In the genomic region with DNA sequence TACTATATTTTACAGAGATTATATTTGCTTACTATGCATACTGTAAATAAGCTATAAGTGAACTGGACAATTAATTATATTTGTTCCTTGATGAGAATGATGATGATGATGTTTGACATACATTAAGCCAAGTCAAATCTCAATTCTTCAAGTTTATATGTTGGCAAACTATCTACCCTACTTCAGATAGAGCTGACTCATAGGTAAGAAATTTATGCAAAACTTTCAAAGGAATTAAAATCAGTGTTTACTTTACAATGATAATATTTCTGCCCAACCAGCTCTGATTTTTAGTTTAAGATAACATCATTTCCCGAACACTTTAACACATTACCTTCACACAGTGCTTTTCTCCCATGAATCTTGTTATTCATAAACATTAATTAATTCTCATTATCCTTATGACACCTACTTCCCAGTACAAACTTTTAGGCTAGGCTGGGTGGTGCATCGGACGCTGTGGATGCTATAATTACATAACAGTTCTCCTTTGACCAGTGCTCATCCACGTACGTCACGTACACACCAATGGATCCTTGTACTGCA, we compare ENCODE assay signal across 20 cellular contexts. TPM values are rescaled to one million over a fixed set of nuclear protein-coding genes. Genes with fewer than 3 reads are reported as not detected.
DNase-seq lines count a peak whose midpoint lies in the region; ATAC-seq, FAIRE-seq and TF ChIP-seq lines count a peak whose summit lies in the region.
"Had no signal": no experiment of that assay in that cellular context is flagged by ENCODE, and none has a peak within 500 bp of the region (broad histone marks: within the 10 kb centered on the region; RNA-seq: fewer than 3 reads in every experiment).

No MANE protein-coding gene starts in this region.

- intact Hi-C loops in endothelial cell of umbilical vein (cut with micrococcal nuclease), result no loop called here

- H3K27me3 ChIP-seq in endothelial cell of umbilical vein (ENCODE audit: control insufficient read depth in 2 of 2, insufficient read depth in 2 of 2, low read length in 2 of 2), result no peaks in the 10 kb centered on the region

- H3K9ac ChIP-seq in endothelial cell of umbilical vein (replicated peaks; ENCODE audit: extremely low read depth, insufficient read depth, low read length), result no peak overlapping the region

- DNase-seq in EH (ENCODE audit: low read depth), result peak; percentile 24
- DNase-seq in HTR-8/SVneo (ENCODE audit: insufficient read length, low spot score), result no peak
- DNase-seq in NCI-H526 treated with DMSO at 0.1 percent for 48 hours (lab: John Stamatoyannopoulos, UW), result peak; percentile 26
- DNase-seq in endothelial cell of umbilical vein (ENCODE audit: low read depth, low spot score), result peak; percentile 42
- DNase-seq: AML-193; CD4-positive, alpha-beta memory T cell; DMS153; DMS79; HCEC 1CT; KBM-7 had no signal

- POLR2A ChIA-PET in endothelial cell of umbilical vein (lab: Charles Lee), result interaction anchor here (0.6 to 1.2 kb wide), 2 partner anchors 9 to 44 kb away, joined by 3 to 10 read pairs; no protein-coding TSS in a partner anchor

- H3K4me3 ChIP-seq in endothelial cell of umbilical vein (replicated peaks in 1 of 3; ENCODE audit: insufficient read depth in 1 of 3, low read depth in 1 of 3, low read length in 3 of 3), result no peak overlapping the region
- H3K4me3 ChIP-seq: A549, GM23338 had no signal

- H3K4me1 ChIP-seq in endothelial cell of umbilical vein (ENCODE audit: control insufficient read depth, extremely low read depth, insufficient read depth, low read length), result peaks cover 14% of the 10 kb centered on the region

- no peaks in the 10 kb centered on the region for H4K20me1 ChIP-seq in endothelial cell of umbilical vein (replicated peaks; ENCODE audit: control insufficient read depth, extremely low read depth, insufficient read depth, low read length)

- no peaks in the 10 kb centered on the region for H3K36me3 ChIP-seq in endothelial cell of umbilical vein (ENCODE audit: control insufficient read depth in 2 of 2, extremely low read depth in 1 of 2, insufficient read depth in 2 of 2, low read length in 2 of 2)

- ATAC-seq in GM18511 (IDR thresholded peaks at IDR 0.05; ENCODE audit: unreplicated experiment), result no peak
- ATAC-seq in GM18867 (IDR thresholded peaks at IDR 0.05; ENCODE audit: unreplicated experiment), result no peak
- ATAC-seq in GM18907 (IDR thresholded peaks at IDR 0.05; ENCODE audit: unreplicated experiment), result no peak
- ATAC-seq: A549, GM23338 had no signal

- H3K4me2 ChIP-seq in endothelial cell of umbilical vein (ENCODE audit: insufficient read depth, low read length), result peak overlapping the region; percentile 20
- H3K4me2 ChIP-seq: A549, GM23338 had no signal

- H3K9me1 ChIP-seq in endothelial cell of umbilical vein (replicated peaks; ENCODE audit: control insufficient read depth, extremely low read depth, insufficient read depth, low read length), result no peaks in the 10 kb centered on the region

- H3K27ac ChIP-seq in endothelial cell of umbilical vein (ENCODE audit: insufficient read depth, low read depth, low read length), result no peak overlapping the region
- H3K27ac ChIP-seq: 22Rv1, A549 had no signal

- dilution Hi-C loops in endothelial cell of umbilical vein (cut with MboI; ENCODE audit: extremely low pct_ligation_motif_present, low sequenced_read_pairs), result no loop called here

- CTCF ChIA-PET in endothelial cell of umbilical vein (lab: Charles Lee), result interaction anchor here (0.9 to 2.2 kb wide), 15 partner anchors 8 to 410 kb away, joined by 3 to 9 read pairs (median 3); no protein-coding TSS in a partner anchor

- no peaks in the 10 kb centered on the region for H3K79me2 ChIP-seq in endothelial cell of umbilical vein (ENCODE audit: control insufficient read depth, insufficient read depth, low read length)

- H3K9me3 ChIP-seq in endothelial cell of umbilical vein (replicated peaks; ENCODE audit: control insufficient read depth, insufficient read depth, low read length), result no peaks in the 10 kb centered on the region
- H3K9me3 ChIP-seq: A549 had no signal

- TF ChIP-seq CTCF in endothelial cell of umbilical vein (IDR thresholded peaks at IDR 0.05; ENCODE audit: extremely low read depth in 1 of 2, insufficient read depth in 1 of 2, low read depth in 1 of 2, low read length in 2 of 2), result no peak

- no TSS peak for BruUV-seq in endothelial cell of umbilical vein (replicated peaks; lab: Mats Ljungman, UMichigan)

- no peak for TF ChIP-seq POLR2A in endothelial cell of umbilical vein (IDR thresholded peaks at IDR 0.05; ENCODE audit: low read depth, low read length)

- FAIRE-seq in HTR-8/SVneo (lab: Jason Lieb, UNC) (peak; percentile 16), endothelial cell of umbilical vein (lab: Jason Lieb, UNC) (peak; percentile 59)
- FAIRE-seq: A549, GM12892, GM18507, H54 had no signal

- no peak overlapping the region for H2AFZ ChIP-seq in endothelial cell of umbilical vein (ENCODE audit: low read depth, low read length)
- H2AFZ ChIP-seq: GM23338 had no signal

TF ChIP-seq in endothelial cell of umbilical vein, 7 proteins besides CTCF, POLR2A, EP300 and RAD21:
- TF ChIP-seq GATA2 (IDR thresholded peaks at IDR 0.05; ENCODE audit: insufficient read depth, insufficient read length, low read depth, low read length) (peak; percentile 58), POLR2AphosphoS5 (IDR thresholded peaks at IDR 0.05; ENCODE audit: insufficient read depth, low read depth, low read length) (no peak), MYC (IDR thresholded peaks at IDR 0.05; ENCODE audit: low read depth, low read length) (no peak), FOS (IDR thresholded peaks at IDR 0.05; ENCODE audit: borderline replicate concordance, insufficient read depth, low read length) (peak; percentile 40), JUN (IDR thresholded peaks at IDR 0.05; ENCODE audit: borderline replicate concordance, insufficient read depth, insufficient read length, low read depth) (peak; percentile 16), EZH2 (IDR thresholded peaks at IDR 0.05; ENCODE audit: borderline replicate concordance, low read depth, low read length, severe bottlenecking) (no peak)
- TF ChIP-seq, protein P1, sequence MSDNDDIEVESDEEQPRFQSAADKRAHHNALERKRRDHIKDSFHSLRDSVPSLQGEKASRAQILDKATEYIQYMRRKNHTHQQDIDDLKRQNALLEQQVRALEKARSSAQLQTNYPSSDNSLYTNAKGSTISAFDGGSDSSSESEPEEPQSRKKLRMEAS (IDR thresholded peaks at IDR 0.05; ENCODE audit: insufficient read depth, insufficient read length), result no peak

RNA-seq across cellular contexts. Expression of gene BMP4, which starts 18.4 kb away (rescaled TPM):
- total RNA-seq in endothelial cell of umbilical vein, result 201 and 238 TPM in 2 replicates
- 298 and 311 TPM in 2 replicates for polyA plus RNA-seq in endothelial cell of umbilical vein
- polyA plus RNA-seq in endothelial cell of umbilical vein (2011; cell fraction: cytosol; rRNA removed), result 258 and 307 TPM in 2 replicates
- 187 and 237 TPM in 2 replicates for polyA plus RNA-seq in endothelial cell of umbilical vein (2011; cell fraction: nucleus; rRNA removed)
- 178 and 199 TPM in 2 replicates for polyA plus RNA-seq in endothelial cell of umbilical vein (2012)
- 300 and 367 TPM in 2 replicates for polyA minus RNA-seq in endothelial cell of umbilical vein
- polyA minus RNA-seq in endothelial cell of umbilical vein (2011; cell fraction: cytosol; rRNA and poly(A)+ RNA removed), result not detected
- 100 and 117 TPM in 2 replicates for polyA minus RNA-seq in endothelial cell of umbilical vein (2011; cell fraction: nucleus; rRNA and poly(A)+ RNA removed)
- polyA plus RNA-seq: IgD-negative memory B cell had no signal
